9 cellular contexts compared by ENCODE assay signal in genomic region chr10:101566333-101567164, GRCh38. TPM values are rescaled to one million over a fixed set of nuclear protein-coding genes. Genes with fewer than 3 reads are reported as not detected.
DNase-seq lines count a peak whose midpoint lies in the region; ATAC-seq and TF ChIP-seq lines count a peak whose summit lies in the region.
"Had no signal": no experiment of that assay in that cellular context is flagged by ENCODE, and none has a peak within 500 bp of the region (broad histone marks: within the 10 kb centered on the region; RNA-seq: fewer than 3 reads in every experiment).

No MANE protein-coding gene starts in this region.

- peaks cover 20% of the 10 kb centered on the region for H3K4me1 Mint-ChIP-seq in activated naive CD4-positive, alpha-beta T cell treated with anti-CD3 and anti-CD28 coated beads, Interleukin-2, amount 10 ng/mL, durations not matched to agents 7 days and 5 days
- H3K4me1 Mint-ChIP-seq in activated naive CD4-positive, alpha-beta T cell treated with anti-CD3 and anti-CD28 coated beads for 36 hours (ENCODE audit: low read depth), result peaks cover 15% of the 10 kb centered on the region

- intact Hi-C loops in activated naive CD4-positive, alpha-beta T cell treated with anti-CD3 and anti-CD28 coated beads for 36 hours (cut with micrococcal nuclease), result no loop called here

- H3K4me3 ChIP-seq in suprapubic skin, result peak overlapping the region; percentile 21

- ATAC-seq in GM21528 (IDR thresholded peaks at IDR 0.05; ENCODE audit: low FRiP score, unreplicated experiment), result no peak

- peak; percentile 22 for DNase-seq in activated naive CD4-positive, alpha-beta T cell treated with anti-CD3 and anti-CD28 coated beads, Interleukin-2, amount 10 ng/mL, durations not matched to agents 7 days and 5 days
- DNase-seq in activated naive CD4-positive, alpha-beta T cell treated with anti-CD3 and anti-CD28 coated beads for 36 hours, result no peak
- DNase-seq in RPMI7951 (ENCODE audit: low read depth), result peak; percentile 25
- DNase-seq in hepatic stellate cell (ENCODE audit: low spot score), result peak; percentile 59
- no peak for DNase-seq in suprapubic skin (ENCODE audit: low spot score in 2 of 2)
- DNase-seq in RWPE1 (ENCODE audit: low spot score), result no peak
- no peak for DNase-seq in NOMO-1 treated with dmso at 0.1 percent for 144 hours (lab: John Stamatoyannopoulos, UW; ENCODE audit: unreplicated experiment)
- DNase-seq: natural killer cell had no signal

- no peaks in the 10 kb centered on the region for H3K36me3 ChIP-seq in suprapubic skin

- CTCF ChIA-PET in activated naive CD4-positive, alpha-beta T cell treated with anti-CD3 and anti-CD28 coated beads, Interleukin-2, amount 10 ng/mL, durations not matched to agents 7 days and 5 days (lab: Charles Lee), result no interaction called here
- CTCF ChIA-PET in activated naive CD4-positive, alpha-beta T cell treated with anti-CD3 and anti-CD28 coated beads for 36 hours (lab: Charles Lee), result interaction anchor here (0.6 to 5.4 kb wide), 2 partner anchors 192 to 353 kb away, joined by 3 to 50 read pairs; no protein-coding TSS in a partner anchor
- CTCF ChIA-PET in RWPE1 (lab: Yijun Ruan, JAX), result interaction anchor here (0.6 to 0.7 kb wide), 3 partner anchors 8 to 552 kb away, joined by 3 to 4 read pairs (median 3); no protein-coding TSS in a partner anchor

- H3K27ac Mint-ChIP-seq in activated naive CD4-positive, alpha-beta T cell treated with anti-CD3 and anti-CD28 coated beads, Interleukin-2, amount 10 ng/mL, durations not matched to agents 7 days and 5 days, result no peak overlapping the region
- H3K27ac Mint-ChIP-seq in activated naive CD4-positive, alpha-beta T cell treated with anti-CD3 and anti-CD28 coated beads for 36 hours, result no peak overlapping the region
- H3K27ac Mint-ChIP-seq: natural killer cell had no signal

- no peak for TF ChIP-seq POLR2A in suprapubic skin (IDR thresholded peaks at IDR 0.05)

- H3K9me3 ChIP-seq in suprapubic skin, result no peaks in the 10 kb centered on the region

- H3K4me3 Mint-ChIP-seq in activated naive CD4-positive, alpha-beta T cell treated with anti-CD3 and anti-CD28 coated beads, Interleukin-2, amount 10 ng/mL, durations not matched to agents 7 days and 5 days, result no peak overlapping the region
- no peak overlapping the region for H3K4me3 Mint-ChIP-seq in activated naive CD4-positive, alpha-beta T cell treated with anti-CD3 and anti-CD28 coated beads for 36 hours

- no peak for TF ChIP-seq EP300 in suprapubic skin (IDR thresholded peaks at IDR 0.05)

- POLR2A ChIA-PET in RWPE1 (lab: Yijun Ruan, JAX; ENCODE audit: low non-redundant PET), result no interaction called here

- whole genome bisulfite sequencing in suprapubic skin, result 24% methylated on average over 19 of the region's 59 CpGs

- no peaks in the 10 kb centered on the region for H3K9me3 Mint-ChIP-seq in activated naive CD4-positive, alpha-beta T cell treated with anti-CD3 and anti-CD28 coated beads, Interleukin-2, amount 10 ng/mL, durations not matched to agents 7 days and 5 days
- H3K9me3 Mint-ChIP-seq in activated naive CD4-positive, alpha-beta T cell treated with anti-CD3 and anti-CD28 coated beads for 36 hours, result no peaks in the 10 kb centered on the region
- H3K9me3 Mint-ChIP-seq: natural killer cell had no signal

- peaks cover 76% of the 10 kb centered on the region for H3K27me3 ChIP-seq in suprapubic skin

- no peak overlapping the region for H3K27ac ChIP-seq in suprapubic skin
- no peak overlapping the region for H3K27ac ChIP-seq in RWPE1

- H3K27me3 Mint-ChIP-seq in activated naive CD4-positive, alpha-beta T cell treated with anti-CD3 and anti-CD28 coated beads, Interleukin-2, amount 10 ng/mL, durations not matched to agents 7 days and 5 days, result peaks cover 92% of the 10 kb centered on the region
- peaks cover 47% of the 10 kb centered on the region for H3K27me3 Mint-ChIP-seq in activated naive CD4-positive, alpha-beta T cell treated with anti-CD3 and anti-CD28 coated beads for 36 hours (ENCODE audit: low read depth)

- H3K4me1 ChIP-seq in suprapubic skin, result peaks cover 26% of the 10 kb centered on the region

- TF ChIP-seq CTCF in suprapubic skin (IDR thresholded peaks at IDR 0.05), result no peak
- TF ChIP-seq CTCF in RWPE1 (conservative IDR thresholded peaks at IDR 0.05; ENCODE audit: low read depth), result no peak

- H3K36me3 Mint-ChIP-seq in activated naive CD4-positive, alpha-beta T cell treated with anti-CD3 and anti-CD28 coated beads, Interleukin-2, amount 10 ng/mL, durations not matched to agents 7 days and 5 days, result peaks cover 2% of the 10 kb centered on the region
- no peaks in the 10 kb centered on the region for H3K36me3 Mint-ChIP-seq in activated naive CD4-positive, alpha-beta T cell treated with anti-CD3 and anti-CD28 coated beads for 36 hours (ENCODE audit: low read depth)
- H3K36me3 Mint-ChIP-seq: natural killer cell had no signal

RNA-seq across cellular contexts. Expression of gene POLL, which starts 21.5 kb away (rescaled TPM):
- total RNA-seq in activated naive CD4-positive, alpha-beta T cell treated with anti-CD3 and anti-CD28 coated beads for 36 hours, result 10 to 100 TPM; 28.1 to 29.0 TPM
- 6.2 and 6.6 TPM in 2 replicates for total RNA-seq in RPMI7951 (2014; rRNA removed; shearing (Covaris generic))
- total RNA-seq in suprapubic skin, result 10 to 100 TPM; 13.5 to 32.3 (median 20.6) TPM

RNA-seq across cellular contexts. Expression of gene DPCD, which starts 21.6 kb away (rescaled TPM):
- total RNA-seq in activated naive CD4-positive, alpha-beta T cell treated with anti-CD3 and anti-CD28 coated beads for 36 hours, result 10 to 100 TPM; 13.8 to 14.1 TPM
- 65.8 and 69.5 TPM in 2 replicates for total RNA-seq in RPMI7951 (2014; rRNA removed; shearing (Covaris generic))
- 10 to 100 TPM in 3 of 4 donors, 1 to 10 TPM in 1; 9.3 to 14.4 (median 11.5) TPM for total RNA-seq in suprapubic skin

Comparison
In these comparisons a context has a peak if more than half of its experiments do, and no peak if none do; other contexts are left out.
1. DNase-seq: peak in activated naive CD4-positive, alpha-beta T cell treated with anti-CD3 and anti-CD28 coated beads, Interleukin-2, amount 10 ng/mL, durations not matched to agents 7 days and 5 days (single experiment), RPMI7951 (single experiment) and hepatic stellate cell (single experiment); none in activated naive CD4-positive, alpha-beta T cell treated with anti-CD3 and anti-CD28 coated beads for 36 hours (single experiment), suprapubic skin (0 of 2), RWPE1 (single experiment) and NOMO-1 treated with dmso at 0.1 percent for 144 hours (single experiment).